ENCODE assay signal across 31 cellular contexts in genomic region chr10:97923057-97923456, GRCh38.
"Had no signal": no experiment of that assay in that cellular context is flagged by ENCODE, and none has a peak within 500 bp of the region (broad histone marks: within the 10 kb centered on the region; RNA-seq: fewer than 3 reads in every experiment).

No MANE protein-coding gene starts in this region.

- H3K9me3 ChIP-seq: lower lobe of right lung, neutrophil, right atrium auricular region, right lobe of liver, stomach, testis, thyroid gland, transverse colon, uterus had no signal

- ATAC-seq: left cardiac atrium; left lobe of liver; left ventricle myocardium superior; lower lobe of right lung; natural killer cell; stimulated activated naive B cell treated with anti-CD40 and anti-IgM and Interleukin-4, amounts not matched to agents 10 μg/mL and 1 μg/mL and 100 μg/mL, for 72 hours; stimulated activated naive CD8-positive, alpha-beta T cell treated with anti-CD3 and anti-CD28 coated beads, Interleukin-15, Interleukin-2, amounts not matched to agents 100 U/mL and 50 U/mL, for 24 hours had no signal

- H3K36me3 Mint-ChIP-seq: mesothelial cell of epicardium; natural killer cell; neural progenitor cell; stimulated activated naive B cell treated with anti-CD40 and anti-IgM and Interleukin-4, amounts not matched to agents 10 μg/mL and 1 μg/mL and 100 μg/mL, for 72 hours had no signal

- DNase-seq: hippocampal formation; kidney glomerular epithelial cell; left cardiac atrium; left ventricle myocardium superior; lower lobe of right lung; mammary epithelial cell; mesenchymal stem cell; naive B cell; natural killer cell; nephron progenitor cell; occipital lobe; right lobe of liver; stimulated activated CD4-positive, alpha-beta T cell treated with anti-CD3 and anti-CD28 coated beads, Interleukin-12 subunit alpha, Interleukin-12 subunit beta, amount 100 ng/mL, for 4 hours; stimulated activated CD4-positive, alpha-beta T cell treated with anti-CD3 and anti-CD28 coated beads, Interleukin-15, amount 100 ng/mL, for 24 hours; stimulated activated CD4-positive, alpha-beta T cell treated with anti-CD3 and anti-CD28 coated beads, Interleukin-2, amount 100 ng/mL, for 24 hours; stimulated activated CD4-positive, alpha-beta T cell treated with anti-CD3 and anti-CD28 coated beads, Interleukin-4, amount 100 ng/mL, for 1 hour; stimulated activated naive B cell treated with anti-CD40 and anti-IgM and Interleukin-4, amounts not matched to agents 10 μg/mL and 1 μg/mL and 100 μg/mL, for 72 hours; stimulated activated naive CD8-positive, alpha-beta T cell treated with anti-CD3 and anti-CD28 coated beads, Interleukin-15, Interleukin-2, amounts not matched to agents 100 U/mL and 50 U/mL, for 24 hours; stomach; testis; thyroid gland; transverse colon; uterus had no signal

- H3K4me1 ChIP-seq: lower lobe of right lung, neural progenitor cell, transverse colon, uterus had no signal

- H3K36me3 ChIP-seq: lower lobe of right lung, neural progenitor cell, neutrophil, right atrium auricular region, right lobe of liver, stomach, thyroid gland, transverse colon, uterus had no signal

- H3K27me3 ChIP-seq: neural progenitor cell, right atrium auricular region, right lobe of liver, testis, thyroid gland, uterus had no signal

- H3K4me3 Mint-ChIP-seq: mesothelial cell of epicardium; naive B cell; natural killer cell; nephron progenitor cell; neural progenitor cell; stimulated activated naive B cell treated with anti-CD40 and anti-IgM and Interleukin-4, amounts not matched to agents 10 μg/mL and 1 μg/mL and 100 μg/mL, for 72 hours had no signal

- H3K4me1 Mint-ChIP-seq: mesothelial cell of epicardium; natural killer cell; nephron progenitor cell; neural progenitor cell; stimulated activated naive B cell treated with anti-CD40 and anti-IgM and Interleukin-4, amounts not matched to agents 10 μg/mL and 1 μg/mL and 100 μg/mL, for 72 hours had no signal

- H3K4me3 ChIP-seq: lower lobe of right lung, neural progenitor cell, right atrium auricular region, right lobe of liver, smooth muscle cell, stomach, testis, thyroid gland, transverse colon, uterus had no signal

- H3K27ac Mint-ChIP-seq: mesothelial cell of epicardium; naive B cell; natural killer cell; nephron progenitor cell; neural progenitor cell; progenitor cell of endocrine pancreas; stimulated activated naive B cell treated with anti-CD40 and anti-IgM and Interleukin-4, amounts not matched to agents 10 μg/mL and 1 μg/mL and 100 μg/mL, for 72 hours had no signal

- H3K27ac ChIP-seq: lower lobe of right lung, neural progenitor cell, neutrophil, parathyroid adenoma, right lobe of liver, stomach, testis, transverse colon, uterus had no signal

- H3K9me3 Mint-ChIP-seq: mesothelial cell of epicardium; natural killer cell; nephron progenitor cell; neural progenitor cell; stimulated activated naive B cell treated with anti-CD40 and anti-IgM and Interleukin-4, amounts not matched to agents 10 μg/mL and 1 μg/mL and 100 μg/mL, for 72 hours had no signal
